Comparison of ENCODE assay signal across 16 cellular contexts in genomic region chr6:159400806-159401205, GRCh38.
"Had no signal": no experiment of that assay in that cellular context is flagged by ENCODE, and none has a peak within 500 bp of the region (broad histone marks: within the 10 kb centered on the region; RNA-seq: fewer than 3 reads in every experiment).

No MANE protein-coding gene starts in this region.

- ATAC-seq: left colon, left ventricle myocardium superior, psoas muscle had no signal

- DNase-seq: effector CD4-positive, alpha-beta T cell; endodermal cell; heart right ventricle; hypothalamus; left colon; left ventricle myocardium superior; mesendoderm; naive B cell; nephron progenitor cell; psoas muscle; small intestine; stimulated activated CD4-positive, alpha-beta T cell treated with anti-CD3 and anti-CD28 coated beads, Interleukin-12 subunit alpha, Interleukin-12 subunit beta, amount 100 ng/mL, for 4 hours; stimulated activated naive CD4-positive, alpha-beta T cell; stomach; substantia nigra; trophoblast cell had no signal
